23 cellular contexts compared by ENCODE assay signal in genomic region chr11:62493801-62494200, GRCh38.
"Had no signal": no experiment of that assay in that cellular context is flagged by ENCODE, and none has a peak within 500 bp of the region (broad histone marks: within the 10 kb centered on the region; RNA-seq: fewer than 3 reads in every experiment).

No MANE protein-coding gene starts in this region.

- H3K4me3 ChIP-seq: coronary artery, dorsolateral prefrontal cortex, esophagus muscularis mucosa, gastrocnemius medialis, heart right ventricle, left lung, lower lobe of right lung, mucosa of descending colon had no signal

- FAIRE-seq: endothelial cell of umbilical vein, islet of Langerhans, keratinocyte had no signal

- H3K4me1 ChIP-seq: lower lobe of right lung had no signal

- H3K27ac ChIP-seq: coronary artery, dorsolateral prefrontal cortex, esophagus muscularis mucosa, foreskin keratinocyte, gastrocnemius medialis, heart right ventricle, left lung, lower lobe of right lung had no signal

- H3K27me3 ChIP-seq: esophagus muscularis mucosa, foreskin keratinocyte, gastrocnemius medialis, heart right ventricle, left lung had no signal

- DNase-seq: dermis blood vessel endothelial cell; dorsolateral prefrontal cortex; effector CD4-positive, alpha-beta T cell; effector memory CD4-positive, alpha-beta T cell; foreskin keratinocyte; gastrocnemius medialis; glutamatergic neuron; head of caudate nucleus; heart right ventricle; hippocampal formation; left cardiac atrium; left lung; left ventricle myocardium superior; lower lobe of right lung; mesenchymal stem cell; mucosa of descending colon; naive B cell; naive thymus-derived CD8-positive, alpha-beta T cell had no signal

- ATAC-seq: foreskin keratinocyte; gastrocnemius medialis; heart right ventricle; left cardiac atrium; left lung; left ventricle myocardium superior; lower lobe of right lung; mucosa of descending colon; naive thymus-derived CD8-positive, alpha-beta T cell had no signal

- H3K36me3 ChIP-seq: esophagus muscularis mucosa, gastrocnemius medialis, heart right ventricle, left lung, lower lobe of right lung had no signal

- H3K9me3 ChIP-seq: esophagus muscularis mucosa, gastrocnemius medialis, heart right ventricle, left lung, lower lobe of right lung, mucosa of descending colon had no signal
